Comparison of ENCODE assay signal across 21 cellular contexts in genomic region chr16:85048921-85049562, GRCh38. TPM values are rescaled to one million over a fixed set of nuclear protein-coding genes. Genes with fewer than 3 reads are reported as not detected.
DNase-seq lines count a peak whose midpoint lies in the region; ATAC-seq and TF ChIP-seq lines count a peak whose summit lies in the region.
"Had no signal": no experiment of that assay in that cellular context is flagged by ENCODE, and none has a peak within 500 bp of the region (broad histone marks: within the 10 kb centered on the region; RNA-seq: fewer than 3 reads in every experiment).

No MANE protein-coding gene starts in this region.

- peaks cover 4% of the 10 kb centered on the region for H3K4me1 ChIP-seq in CD8-positive, alpha-beta memory T cell (ENCODE audit: insufficient read depth, low read length)
- H3K4me1 ChIP-seq in esophagus squamous epithelium (peaks cover 0 to 19% (median 0%) of the 10 kb centered on the region in 3 donors), thyroid gland (peaks cover 6 to 11% of the 10 kb centered on the region in 2 donors)
- H3K4me1 ChIP-seq: breast epithelium had no signal

- WGBS in esophagus squamous epithelium, 2 donors, result 88 to 95% methylated on average over 13 to 17 of the region's 17 CpGs
- 90 to 93% methylated on average over 15 to 17 of the region's 17 CpGs for WGBS in thyroid gland, 2 donors

- no peak for DNase-seq in CD8-positive, alpha-beta memory T cell
- DNase-seq in NCI-H1694 (lab: John Stamatoyannopoulos, UW) (peak; percentile 23), cerebellar nuclear complex (lab: John Stamatoyannopoulos, UW) (peak; percentile 83 to 94), posterior cingulate gyrus (peak in 7 of 10 donors; percentile 50 to 93 (median 83)), esophagus squamous epithelium (lab: John Stamatoyannopoulos, UW) (no peak), sciatic nerve (ENCODE audit: low spot score) (no peak), thyroid gland (no peak)
- DNase-seq: activated CD4-positive, alpha-beta T cell treated with anti-CD3 and anti-CD28 coated beads for 4 hours; activated naive CD4-positive, alpha-beta T cell treated with anti-CD3 and anti-CD28 coated beads, Interleukin-2, amount 10 ng/mL, durations not matched to agents 7 days and 5 days; activated T-cell treated with anti-CD3 and anti-CD28 coated beads, Interleukin-2, amount 50 U/mL, for 48 hours; cortex of kidney; lower lobe of right lung; mucosa of descending colon; NCI-H1417 treated with DMSO at 0.1 percent for 48 hours; stimulated activated CD4-positive, alpha-beta T cell treated with anti-CD3 and anti-CD28 coated beads, Interleukin-2, amount 100 ng/mL, for 48 hours had no signal

- H3K9me3 ChIP-seq in CD8-positive, alpha-beta memory T cell (ENCODE audit: low read length), result no peaks in the 10 kb centered on the region
- H3K9me3 ChIP-seq in esophagus squamous epithelium (no peaks in the 10 kb centered on the region), thyroid gland (no peaks in the 10 kb centered on the region)
- H3K9me3 ChIP-seq: breast epithelium, lower lobe of right lung, mucosa of descending colon, Peyer's patch had no signal

- peak overlapping the region; percentile 94 for H3K27ac ChIP-seq in CD8-positive, alpha-beta memory T cell (ENCODE audit: low read depth, low read length)
- H3K27ac ChIP-seq in esophagus squamous epithelium (no peak overlapping the region), thyroid gland (no peak overlapping the region)
- H3K27ac ChIP-seq: breast epithelium had no signal

- no peaks in the 10 kb centered on the region for H3K27me3 Mint-ChIP-seq in CD8-positive, alpha-beta memory T cell

- TF ChIP-seq CTCF in esophagus squamous epithelium (IDR thresholded peaks at IDR 0.05) (no peak), thyroid gland (IDR thresholded peaks at IDR 0.05) (no peak)

- intact Hi-C loops in posterior cingulate gyrus (cut with DNase I) (no loop called here), esophagus squamous epithelium (cut with DNase I) (no loop called here), sciatic nerve (cut with DNase I) (no loop called here), thyroid gland (cut with DNase I) (no loop called here)

- H3K4me3 ChIP-seq in CD8-positive, alpha-beta memory T cell (ENCODE audit: low read length), result peak overlapping the region; percentile 15
- H3K4me3 ChIP-seq in esophagus squamous epithelium, result no peak overlapping the region
- H3K4me3 ChIP-seq in thyroid gland (replicated peaks in 1 of 3), result no peak overlapping the region
- H3K4me3 ChIP-seq: breast epithelium, lower lobe of right lung, mucosa of descending colon, Peyer's patch, smooth muscle cell had no signal

- CTCF ChIA-PET in CD8-positive, alpha-beta memory T cell (lab: Charles Lee), result no interaction called here

- H3K9me3 Mint-ChIP-seq in CD8-positive, alpha-beta memory T cell, result no peaks in the 10 kb centered on the region
- H3K9me3 Mint-ChIP-seq: activated naive CD4-positive, alpha-beta T cell treated with anti-CD3 and anti-CD28 coated beads, Interleukin-2, amount 10 ng/mL, durations not matched to agents 7 days and 5 days; IgD-negative memory B cell; stimulated activated memory B cell treated with anti-CD40 and anti-IgM and Interleukin-4, amounts not matched to agents 10 μg/mL and 1 μg/mL and 100 μg/mL, for 72 hours; T-helper 1 cell treated with Interleukin-12 subunit alpha and Interleukin-12 subunit beta and Interleukin-4 antibody, amounts not matched to agents 30 μg/mL and 1 μg/mL, for 36 hours had no signal

- POLR2A ChIA-PET in CD8-positive, alpha-beta memory T cell (lab: Charles Lee), result no interaction called here

- H3K27ac Mint-ChIP-seq in CD8-positive, alpha-beta memory T cell, result peak overlapping the region in 2 of 8 donors; percentile 0 to 56
- H3K27ac Mint-ChIP-seq: activated naive CD4-positive, alpha-beta T cell treated with anti-CD3 and anti-CD28 coated beads, Interleukin-2, amount 10 ng/mL, durations not matched to agents 7 days and 5 days; IgD-negative memory B cell; stimulated activated memory B cell treated with anti-CD40 and anti-IgM and Interleukin-4, amounts not matched to agents 10 μg/mL and 1 μg/mL and 100 μg/mL, for 72 hours; T-helper 1 cell treated with Interleukin-12 subunit alpha and Interleukin-12 subunit beta and Interleukin-4 antibody, amounts not matched to agents 30 μg/mL and 1 μg/mL, for 36 hours had no signal

- peaks cover 7 to 23% (median 20%) of the 10 kb centered on the region in 3 donors for H3K4me1 Mint-ChIP-seq in CD8-positive, alpha-beta memory T cell
- H3K4me1 Mint-ChIP-seq: IgD-negative memory B cell; stimulated activated memory B cell treated with anti-CD40 and anti-IgM and Interleukin-4, amounts not matched to agents 10 μg/mL and 1 μg/mL and 100 μg/mL, for 72 hours had no signal

- no peaks in the 10 kb centered on the region for H3K36me3 ChIP-seq in CD8-positive, alpha-beta memory T cell (ENCODE audit: insufficient read depth, low read length)
- H3K36me3 ChIP-seq in esophagus squamous epithelium (peaks cover 0 to 10% (median 0%) of the 10 kb centered on the region in 3 donors), thyroid gland (no peaks in the 10 kb centered on the region)
- H3K36me3 ChIP-seq: breast epithelium, lower lobe of right lung, Peyer's patch had no signal

- no peak overlapping the region for H3K4me3 Mint-ChIP-seq in CD8-positive, alpha-beta memory T cell
- H3K4me3 Mint-ChIP-seq: activated naive CD4-positive, alpha-beta T cell treated with anti-CD3 and anti-CD28 coated beads, Interleukin-2, amount 10 ng/mL, durations not matched to agents 7 days and 5 days; stimulated activated memory B cell treated with anti-CD40 and anti-IgM and Interleukin-4, amounts not matched to agents 10 μg/mL and 1 μg/mL and 100 μg/mL, for 72 hours; T-helper 1 cell treated with Interleukin-12 subunit alpha and Interleukin-12 subunit beta and Interleukin-4 antibody, amounts not matched to agents 30 μg/mL and 1 μg/mL, for 36 hours had no signal

- TF ChIP-seq POLR2A in esophagus squamous epithelium (IDR thresholded peaks at IDR 0.05), result no peak
- TF ChIP-seq POLR2A in thyroid gland (IDR thresholded peaks at IDR 0.05), result no peak

- no peak for ATAC-seq in sciatic nerve
- ATAC-seq: stimulated activated memory B cell treated with anti-CD40 and anti-IgM and Interleukin-4, amounts not matched to agents 10 μg/mL and 1 μg/mL and 100 μg/mL, for 72 hours had no signal

- no peaks in the 10 kb centered on the region for H3K27me3 ChIP-seq in CD8-positive, alpha-beta memory T cell (ENCODE audit: insufficient read depth, low read length, poor library complexity, severe bottlenecking)
- H3K27me3 ChIP-seq in esophagus squamous epithelium (no peaks in the 10 kb centered on the region), thyroid gland (no peaks in the 10 kb centered on the region)
- H3K27me3 ChIP-seq: breast epithelium, Peyer's patch had no signal

- H3K36me3 Mint-ChIP-seq in CD8-positive, alpha-beta memory T cell, result peaks cover 0 to 11% (median 10%) of the 10 kb centered on the region in 3 donors
- H3K36me3 Mint-ChIP-seq: stimulated activated memory B cell treated with anti-CD40 and anti-IgM and Interleukin-4, amounts not matched to agents 10 μg/mL and 1 μg/mL and 100 μg/mL, for 72 hours had no signal

RNA-seq across cellular contexts. Expression of gene KIAA0513, which starts 21.4 kb away (rescaled TPM):
- 10 to 100 TPM; 13.2 to 13.5 TPM for total RNA-seq in CD8-positive, alpha-beta memory T cell
- 7.2 TPM for polyA plus RNA-seq in CD8-positive, alpha-beta memory T cell
- total RNA-seq in esophagus squamous epithelium (10 to 100 TPM in 1 of 4 donors, 1 to 10 TPM in 3; 9.0 to 11.4 (median 9.7) TPM), sciatic nerve (12.6 TPM), thyroid gland (1 to 10 TPM; 6.2 to 8.4 (median 7.5) TPM)

RNA-seq across cellular contexts. Expression of gene ZDHHC7, which starts 37.7 kb away (rescaled TPM):
- 10 to 100 TPM; 31.6 to 32.6 TPM for total RNA-seq in CD8-positive, alpha-beta memory T cell
- polyA plus RNA-seq in CD8-positive, alpha-beta memory T cell, result 45.7 TPM
- 10 to 100 TPM; 31.2 to 41.2 (median 38.6) TPM for total RNA-seq in esophagus squamous epithelium
- total RNA-seq in sciatic nerve, result 48.8 TPM
- total RNA-seq in thyroid gland, result 10 to 100 TPM; 49.8 to 59.2 (median 54.3) TPM

Comparison
In these comparisons a context has a peak if more than half of its experiments do, and no peak if none do; other contexts are left out.
1. DNase-seq: peak in NCI-H1694 (single experiment), cerebellar nuclear complex (2 of 2) and posterior cingulate gyrus (7 of 10); none in CD8-positive, alpha-beta memory T cell (0 of 5), esophagus squamous epithelium (single experiment), sciatic nerve (single experiment) and thyroid gland (0 of 2).